In genomic region chr10:63261496-63261895, GRCh38 we compare ENCODE assay signal across 11 cellular contexts.
DNase-seq lines count a peak whose midpoint lies in the region; ATAC-seq, FAIRE-seq and TF ChIP-seq lines count a peak whose summit lies in the region.
"Had no signal": no experiment of that assay in that cellular context is flagged by ENCODE, and none has a peak within 500 bp of the region (broad histone marks: within the 10 kb centered on the region; RNA-seq: fewer than 3 reads in every experiment).

No MANE protein-coding gene starts in this region.

- H3K4me1 ChIP-seq in psoas muscle, result peaks cover 71% of the 10 kb centered on the region

- H3K27me3 ChIP-seq in psoas muscle (ENCODE audit: insufficient read depth in 3 of 3, low read length in 2 of 3), result no peaks in the 10 kb centered on the region
- H3K27me3 ChIP-seq: right lobe of liver had no signal

- no peak for TF ChIP-seq POLR2A in GM12892 (IDR thresholded peaks at IDR 0.05; ENCODE audit: low read depth, low read length)

- peak overlapping the region; percentile 69 for H3K27ac Mint-ChIP-seq in activated CD8-positive, alpha-beta T cell treated with anti-CD3 and anti-CD28 coated beads for 36 hours

- intact Hi-C loops in activated CD8-positive, alpha-beta T cell treated with anti-CD3 and anti-CD28 coated beads for 36 hours (cut with micrococcal nuclease), result loop anchor here (10.0 kb wide), 1 partner anchor 87 kb away; no protein-coding TSS in a partner anchor
- intact Hi-C loops in psoas muscle (cut with DNase I), result loop anchor here (5.0 to 10.0 kb wide), 2 partner anchors 44 to 203 kb away; partner anchors contain the start of gene JMJD1C (in 1 of the 2)

- H3K9me3 ChIP-seq in psoas muscle, result no peaks in the 10 kb centered on the region
- H3K9me3 ChIP-seq: right lobe of liver had no signal

- H3K27ac ChIP-seq in psoas muscle, result peak overlapping the region; percentile 32

- ATAC-seq in HG02642 (IDR thresholded peaks at IDR 0.05; ENCODE audit: poor library complexity, unreplicated experiment) (peak; percentile 38), psoas muscle (no peak), HG03469 (IDR thresholded peaks at IDR 0.05; ENCODE audit: unreplicated experiment) (no peak)
- peak; percentile 62 for ATAC-seq in activated CD8-positive, alpha-beta T cell treated with anti-CD3 and anti-CD28 coated beads for 36 hours

- H3K36me3 Mint-ChIP-seq in activated CD8-positive, alpha-beta T cell treated with anti-CD3 and anti-CD28 coated beads for 36 hours (ENCODE audit: low read depth), result peaks cover 31% of the 10 kb centered on the region

- H3K36me3 ChIP-seq in psoas muscle (ENCODE audit: insufficient read depth in 1 of 2, low read depth in 1 of 2), result peaks cover 0 to 11% of the 10 kb centered on the region in 2 donors
- H3K36me3 ChIP-seq: right lobe of liver had no signal

- H3K4me1 Mint-ChIP-seq in activated CD8-positive, alpha-beta T cell treated with anti-CD3 and anti-CD28 coated beads for 36 hours (ENCODE audit: low read depth), result peaks cover 58% of the 10 kb centered on the region

- CTCF ChIA-PET in activated CD8-positive, alpha-beta T cell treated with anti-CD3 and anti-CD28 coated beads for 36 hours (lab: Charles Lee), result interaction anchor here (1.4 to 1.8 kb wide), 2 partner anchors 44 to 458 kb away, joined by 3 read pairs; no protein-coding TSS in a partner anchor

- no peak for TF ChIP-seq CTCF in activated CD8-positive, alpha-beta T cell treated with anti-CD3 and anti-CD28 coated beads for 36 hours (IDR thresholded peaks at IDR 0.05)
- TF ChIP-seq CTCF in psoas muscle (IDR thresholded peaks at IDR 0.05), result no peak

- H3K4me3 Mint-ChIP-seq in activated CD8-positive, alpha-beta T cell treated with anti-CD3 and anti-CD28 coated beads for 36 hours, result peak overlapping the region; percentile 37

- no peaks in the 10 kb centered on the region for H3K27me3 Mint-ChIP-seq in activated CD8-positive, alpha-beta T cell treated with anti-CD3 and anti-CD28 coated beads for 36 hours

- WGBS in psoas muscle, 3 donors, result 83 to 97% (median 90%) methylated on average over 3 of the region's 3 CpGs

- DNase-seq in GM12892 (ENCODE audit: insufficient read length) (no peak), psoas muscle (no peak), glomerular visceral epithelial cell (ENCODE audit: extremely low spot score) (no peak), DMS79 (lab: John Stamatoyannopoulos, UW) (no peak), H4 (ENCODE audit: low spot score) (no peak)
- DNase-seq in activated CD8-positive, alpha-beta T cell treated with anti-CD3 and anti-CD28 coated beads for 36 hours, result no peak
- DNase-seq: activated gamma-delta T cell treated with Interleukin-2 at 50 U/mL for 16 hours, right lobe of liver had no signal

- peak; percentile 67 for FAIRE-seq in GM12892 (lab: Jason Lieb, UNC)
- FAIRE-seq: endothelial cell of umbilical vein had no signal

- peak overlapping the region; percentile 3 for H3K4me3 ChIP-seq in psoas muscle
- H3K4me3 ChIP-seq: right lobe of liver had no signal

- POLR2A ChIA-PET in activated CD8-positive, alpha-beta T cell treated with anti-CD3 and anti-CD28 coated beads for 36 hours (lab: Charles Lee), result no interaction called here

- H3K9me3 Mint-ChIP-seq in activated CD8-positive, alpha-beta T cell treated with anti-CD3 and anti-CD28 coated beads for 36 hours, result no peaks in the 10 kb centered on the region

Comparison
In these comparisons a context has a peak if more than half of its experiments do, and no peak if none do; other contexts are left out.
1. ATAC-seq: peak in HG02642 (single experiment) and activated CD8-positive, alpha-beta T cell treated with anti-CD3 and anti-CD28 coated beads for 36 hours (single experiment); none in psoas muscle (0 of 4) and HG03469 (single experiment).